ENCODE assay signal across 22 cellular contexts in the genomic region with DNA sequence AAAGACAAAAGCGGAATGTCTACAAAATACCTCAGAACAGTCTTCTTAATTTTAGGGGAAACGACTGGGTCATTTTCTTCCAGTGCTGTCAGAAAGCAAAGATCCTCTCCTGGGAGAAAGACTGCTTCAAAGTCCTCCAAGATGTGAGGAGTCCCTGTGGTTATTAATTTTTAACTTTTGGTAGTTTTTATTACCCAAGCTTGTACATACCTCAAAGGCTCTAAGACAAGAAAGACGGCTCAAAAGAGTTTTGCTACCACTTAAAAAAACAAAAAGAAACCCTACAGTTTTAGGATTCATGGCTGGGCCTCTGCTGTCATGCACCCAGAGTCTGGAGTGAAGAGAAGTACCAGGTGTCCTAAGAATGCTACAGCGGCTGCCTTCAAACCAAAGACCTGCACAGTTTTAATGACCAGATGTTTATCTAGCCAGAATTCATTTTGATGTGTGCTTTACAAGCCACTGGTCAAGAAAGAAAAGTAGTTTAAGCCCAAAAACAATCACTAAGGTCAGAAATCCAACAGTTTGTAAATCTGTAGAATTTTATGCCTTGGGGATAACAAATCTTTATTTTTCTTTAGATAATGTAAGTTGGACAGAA. TPM values are rescaled to one million over a fixed set of nuclear protein-coding genes. Genes with fewer than 3 reads are reported as not detected.
DNase-seq lines count a peak whose midpoint lies in the region; ATAC-seq, FAIRE-seq and TF ChIP-seq lines count a peak whose summit lies in the region.
"Had no signal": no experiment of that assay in that cellular context is flagged by ENCODE, and none has a peak within 500 bp of the region (broad histone marks: within the 10 kb centered on the region; RNA-seq: fewer than 3 reads in every experiment).

No MANE protein-coding gene starts in this region.

- no peaks in the 10 kb centered on the region for H3K36me3 Mint-ChIP-seq in progenitor cell of endocrine pancreas (ENCODE audit: insufficient read depth)
- H3K36me3 Mint-ChIP-seq: activated naive CD8-positive, alpha-beta T cell; neural progenitor cell had no signal

- no peak overlapping the region for H3K4me3 Mint-ChIP-seq in progenitor cell of endocrine pancreas (ENCODE audit: low read depth)
- H3K4me3 Mint-ChIP-seq: activated naive CD8-positive, alpha-beta T cell; neural progenitor cell had no signal

- ATAC-seq in A549: no peak
- no peak for ATAC-seq in HG03469 (IDR thresholded peaks at IDR 0.05; ENCODE audit: unreplicated experiment)
- no peak for ATAC-seq in HG03280 (IDR thresholded peaks at IDR 0.05; ENCODE audit: unreplicated experiment)
- ATAC-seq: body of pancreas, K562 had no signal

- H3K4me2 ChIP-seq in A549: 0 out of 3 replicates have a peak overlapping the region, but pooled peaks have one; percentile 10
- H3K4me2 ChIP-seq: neural progenitor cell, PC-9 had no signal

- TF ChIP-seq EP300 in A549 (IDR thresholded peaks at IDR 0.05): no peak

- no peaks in the 10 kb centered on the region for H3K9me3 ChIP-seq in A549
- H3K9me3 ChIP-seq: body of pancreas, colonic mucosa, testis had no signal

- CTCF ChIA-PET in A549 (lab: Yijun Ruan, JAX): no interaction called here

- no peak overlapping the region for H3K4me3 ChIP-seq in A549
- H3K4me3 ChIP-seq: body of pancreas, colonic mucosa, K562, neural progenitor cell, PC-9, testis had no signal

- peaks cover 7% of the 10 kb centered on the region for H3K4me1 Mint-ChIP-seq in progenitor cell of endocrine pancreas (ENCODE audit: low read depth)

- no peaks in the 10 kb centered on the region for H3K9me3 Mint-ChIP-seq in progenitor cell of endocrine pancreas (ENCODE audit: low read depth)
- H3K9me3 Mint-ChIP-seq: neural progenitor cell had no signal

- POLR2A ChIA-PET in A549 (lab: Yijun Ruan, JAX): no interaction called here

- DNase-seq in A549 (ENCODE audit: low read depth in 1 of 2, low spot score in 1 of 2) (no peak), SK-N-DZ (ENCODE audit: low spot score) (peak; percentile 76), islet precursor cell (peak; percentile 64), progenitor cell of endocrine pancreas (ENCODE audit: low spot score, unreplicated experiment) (no peak), GM20000 (ENCODE audit: low spot score) (no peak), NCI-H82 treated with DMSO at 0.1 percent for 48 hours (lab: John Stamatoyannopoulos, UW; ENCODE audit: unreplicated experiment) (no peak)
- DNase-seq: body of pancreas; colonic mucosa; midbrain; NCI-H1694; NCI-H82; PC-9; stimulated activated CD4-positive, alpha-beta T cell treated with anti-CD3 and anti-CD28 coated beads, Interleukin-15, amount 100 ng/mL, for 24 hours; T-helper 9 cell; testis had no signal

- H3K27me3 Mint-ChIP-seq in progenitor cell of endocrine pancreas: peaks cover 7% of the 10 kb centered on the region

- WGBS in A549 (ENCODE audit: missing lambda C conversion rate): 52% methylated on average over 4 of the region's 4 CpGs

- no peak for TF ChIP-seq RAD21 in A549 (conservative IDR thresholded peaks at IDR 0.05 in 1 of 2, IDR thresholded peaks at IDR 0.05 in 1 of 2)

- no peak overlapping the region for H3K27ac ChIP-seq in A549
- H3K27ac ChIP-seq: 22Rv1, body of pancreas, colonic mucosa, neural progenitor cell, PC-9, testis had no signal

- H3K4me1 ChIP-seq in A549: peaks cover 6% of the 10 kb centered on the region; the same call in 1 of the 3 replicates
- H3K4me1 ChIP-seq: body of pancreas, colonic mucosa, neural progenitor cell had no signal

- no peak for TF ChIP-seq POLR2A in A549 (IDR thresholded peaks at IDR 0.05; ENCODE audit: low read length)

- TF ChIP-seq CTCF in A549 (IDR thresholded peaks at IDR 0.05): no peak
- TF ChIP-seq CTCF in progenitor cell of endocrine pancreas (IDR thresholded peaks at IDR 0.05; ENCODE audit: unreplicated experiment): no peak
- TF ChIP-seq CTCF in GM20000 (IDR thresholded peaks at IDR 0.05; ENCODE audit: extremely low read depth, missing control alignments): no peak

- peak overlapping the region; percentile 71 for H3K27ac Mint-ChIP-seq in progenitor cell of endocrine pancreas
- H3K27ac Mint-ChIP-seq: activated naive CD8-positive, alpha-beta T cell; neural progenitor cell had no signal

- FAIRE-seq in A549 (lab: Jason Lieb, UNC): no peak
- FAIRE-seq: K562 had no signal

TF ChIP-seq in A549, 52 proteins besides CTCF, POLR2A, EP300 and RAD21:
- TF ChIP-seq HMGXB4 (CRISPR knock-in tag; IDR thresholded peaks at IDR 0.05; ENCODE audit: borderline replicate concordance) (no peak), ZSCAN20 (CRISPR knock-in tag; IDR thresholded peaks at IDR 0.05) (no peak), HOXB13 (CRISPR knock-in tag; IDR thresholded peaks at IDR 0.05; ENCODE audit: low read depth) (no peak), ZC3H11A (IDR thresholded peaks at IDR 0.05) (no peak), MAFK (IDR thresholded peaks at IDR 0.05; ENCODE audit: partially characterized antibody) (no peak), TP53 (CRISPR knock-in tag; IDR thresholded peaks at IDR 0.05) (no peak), JUNB (IDR thresholded peaks at IDR 0.05) (no peak), GATA3 (IDR thresholded peaks at IDR 0.05; ENCODE audit: borderline replicate concordance) (no peak), JUN (IDR thresholded peaks at IDR 0.05) (no peak), USF2 (IDR thresholded peaks at IDR 0.05) (no peak), CBX2 (IDR thresholded peaks at IDR 0.05; ENCODE audit: borderline replicate concordance, low read depth) (no peak), ESRRA (IDR thresholded peaks at IDR 0.05; ENCODE audit: borderline replicate concordance, low read length) (no peak)
- TF ChIP-seq, protein P1, sequence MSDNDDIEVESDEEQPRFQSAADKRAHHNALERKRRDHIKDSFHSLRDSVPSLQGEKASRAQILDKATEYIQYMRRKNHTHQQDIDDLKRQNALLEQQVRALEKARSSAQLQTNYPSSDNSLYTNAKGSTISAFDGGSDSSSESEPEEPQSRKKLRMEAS (IDR thresholded peaks at IDR 0.05): no peak

RNA-seq across cellular contexts. Expression of gene APCDD1L, which starts 56.2 kb away (rescaled TPM):
- polyA plus RNA-seq in A549 (2011; rRNA removed) (not detected in 2 replicates), A549 (2017; fragmentation: RNase III; extraction: RNeasy Plus Mini Kit Qiagen cat#74134 plus additional on column Dnase treatment) (not detected in 3 replicates)
- polyA plus RNA-seq in A549 (2012; cell fraction: cytosol; rRNA removed): not detected in 2 replicates
- polyA plus RNA-seq in A549 (2012; cell fraction: nucleus; rRNA removed): not detected in 2 replicates
- polyA minus RNA-seq in A549 (2011; rRNA and poly(A)+ RNA removed): not detected in 2 replicates
- 0.03 and 0.29 TPM in 2 replicates for polyA plus RNA-seq in SK-N-DZ (2014; cell fraction: cytosol; rRNA removed)
- polyA plus RNA-seq in SK-N-DZ (2014; cell fraction: nucleus; rRNA removed): 0.18 and 0.83 TPM in 2 replicates
- total RNA-seq in progenitor cell of endocrine pancreas: not detected in 2 replicates
- total RNA-seq: G401, K562 had no signal
- polyA plus RNA-seq: K562 had no signal

Comparison
In these comparisons a context has a peak if more than half of its experiments do, and no peak if none do; other contexts are left out.
1. DNase-seq: peak in SK-N-DZ (single experiment) and islet precursor cell (single experiment); none in A549 (0 of 2), progenitor cell of endocrine pancreas (single experiment), GM20000 (single experiment) and NCI-H82 treated with DMSO at 0.1 percent for 48 hours (single experiment).